Comparison of ENCODE assay signal across 14 cellular contexts in genomic region chr3:66055319-66055718, GRCh38. TPM values are rescaled to one million over a fixed set of nuclear protein-coding genes. Genes with fewer than 3 reads are reported as not detected.
"Had no signal": no experiment of that assay in that cellular context is flagged by ENCODE, and none has a peak within 500 bp of the region (broad histone marks: within the 10 kb centered on the region; RNA-seq: fewer than 3 reads in every experiment).

No MANE protein-coding gene starts in this region.

- H3K9me3 ChIP-seq: esophagus squamous epithelium, mucosa of descending colon, right atrium auricular region, tibial nerve, upper lobe of right lung, vagina had no signal

- H3K4me3 Mint-ChIP-seq: natural killer cell had no signal

- H3K36me3 Mint-ChIP-seq: natural killer cell had no signal

- H3K27ac ChIP-seq: esophagus squamous epithelium, foreskin keratinocyte, right atrium auricular region, upper lobe of right lung, vagina had no signal

- H3K27ac Mint-ChIP-seq: natural killer cell had no signal

- H3K36me3 ChIP-seq: esophagus squamous epithelium, right atrium auricular region, tibial nerve, upper lobe of right lung, vagina had no signal

- H3K27me3 ChIP-seq: esophagus squamous epithelium, foreskin keratinocyte, right atrium auricular region, tibial nerve, upper lobe of right lung, vagina had no signal

- H3K4me1 ChIP-seq: esophagus squamous epithelium, vagina had no signal

- H3K4me3 ChIP-seq: esophagus squamous epithelium, mucosa of descending colon, right atrium auricular region, tibial nerve, upper lobe of right lung, vagina had no signal

- H3K4me1 Mint-ChIP-seq: natural killer cell had no signal

- DNase-seq: esophagus squamous epithelium; foreskin keratinocyte; left colon; mammary epithelial cell; mucosa of descending colon; natural killer cell; posterior cingulate gyrus; small intestine; stimulated activated CD4-positive, alpha-beta T cell treated with anti-CD3 and anti-CD28 coated beads, Interleukin-2, amount 100 ng/mL, for 48 hours; stimulated activated naive CD8-positive, alpha-beta T cell treated with anti-CD3 and anti-CD28 coated beads, Interleukin-15, Interleukin-2, amounts not matched to agents 100 U/mL and 50 U/mL, for 24 hours; upper lobe of right lung had no signal

RNA-seq across cellular contexts. Expression of gene MAGI1, which starts 16.6 kb away (rescaled TPM):
- total RNA-seq: natural killer cell had no signal
